In the genomic region with DNA sequence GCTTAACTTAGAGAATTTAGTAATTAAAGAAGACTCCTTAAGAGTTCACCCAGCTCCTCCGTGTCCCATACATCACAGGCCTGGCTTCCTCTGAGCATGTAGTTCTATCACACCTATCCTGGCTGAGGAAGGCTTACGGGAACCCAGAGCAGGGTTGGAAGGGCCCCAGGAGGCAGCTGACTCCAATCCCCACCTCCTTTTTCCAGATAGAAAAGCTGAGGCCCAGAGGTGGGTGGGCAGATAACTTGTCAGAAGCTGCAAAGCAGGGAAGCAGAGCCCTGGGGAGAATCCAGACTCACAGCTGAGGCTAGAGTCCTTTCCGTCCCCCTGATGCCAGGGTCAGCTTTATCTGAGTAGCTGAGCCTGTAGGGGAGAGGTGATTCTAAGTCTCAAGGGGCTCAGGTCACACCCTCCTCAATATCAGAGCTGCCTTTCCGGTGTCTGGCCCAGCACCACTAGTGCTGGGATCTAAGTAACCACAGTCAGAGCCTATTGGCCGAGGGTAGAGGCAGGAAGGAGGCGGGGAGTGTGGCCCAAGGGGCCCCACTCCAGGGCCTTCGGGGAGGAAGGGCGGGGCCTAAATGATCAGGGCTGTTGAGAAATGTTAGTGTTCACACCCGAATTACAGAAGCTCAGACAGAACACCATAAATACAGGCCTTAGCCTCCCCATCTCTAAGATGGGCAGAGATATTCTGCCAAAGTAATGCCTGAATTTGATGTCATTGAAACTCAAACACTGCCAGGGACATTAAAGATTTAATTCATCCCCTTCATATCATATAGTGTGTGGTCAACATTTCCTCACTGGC, we compare ENCODE assay signal across 8 cellular contexts. TPM values are rescaled to one million over a fixed set of nuclear protein-coding genes. Genes with fewer than 3 reads are reported as not detected.
DNase-seq lines count a peak whose midpoint lies in the region; ATAC-seq, FAIRE-seq and TF ChIP-seq lines count a peak whose summit lies in the region.

No MANE protein-coding gene starts in this region.

- 29 to 50% (median 35%) methylated on average over 9 of the region's 9 CpGs for WGBS in small intestine, 3 donors

- H3K4me1 ChIP-seq in OCI-LY3 (ENCODE audit: low read length) (peaks cover 72% of the 10 kb centered on the region), small intestine (ENCODE audit: control insufficient read depth in 2 of 2, insufficient read depth in 1 of 2, low read depth in 1 of 2, low read length in 1 of 2) (peaks cover 0 to 8% of the 10 kb centered on the region in 2 donors)

- H3K27ac ChIP-seq in OCI-LY3 (ENCODE audit: low read length) (peak overlapping the region; percentile 99), small intestine (ENCODE audit: low read depth in 1 of 2, low read length in 1 of 2) (peak overlapping the region; percentile 35 to 93)

- H2AFZ ChIP-seq in OCI-LY3 (ENCODE audit: low read depth, low read length) = no peak overlapping the region

- no peaks in the 10 kb centered on the region for H3K27me3 ChIP-seq in OCI-LY3 (ENCODE audit: low read depth, low read length)
- H3K27me3 ChIP-seq in small intestine (ENCODE audit: control insufficient read depth in 2 of 2, insufficient read depth in 2 of 2, low read length in 2 of 2) = no peaks in the 10 kb centered on the region

- ATAC-seq in GM18511 (IDR thresholded peaks at IDR 0.05; ENCODE audit: unreplicated experiment) = peak; percentile 78
- peak; percentile 80 for ATAC-seq in HG02870 (IDR thresholded peaks at IDR 0.05; ENCODE audit: unreplicated experiment)
- ATAC-seq in Right ventricle myocardium inferior = peak; percentile 92

- no peak for FAIRE-seq in small intestine (lab: Jason Lieb, UNC)

- peak overlapping the region; percentile 91 for H3K4me2 ChIP-seq in OCI-LY3 (ENCODE audit: low read length)

- intact Hi-C loops in Right ventricle myocardium inferior (cut with DNase I) = no loop called here

- H3K4me3 ChIP-seq in OCI-LY3 (ENCODE audit: low read length) = peak overlapping the region; percentile 66
- H3K4me3 ChIP-seq in small intestine (ENCODE audit: low read depth in 1 of 2, low read length in 2 of 2) = peak overlapping the region in 1 of 2 donors; percentile 27

- peak overlapping the region; percentile 77 for H3K9ac ChIP-seq in OCI-LY3 (ENCODE audit: low read length)

- H3K9me3 ChIP-seq in OCI-LY3 (ENCODE audit: insufficient read depth, low read length) (peaks cover 23% of the 10 kb centered on the region; the same call in 1 of the 2 replicates), small intestine (ENCODE audit: control insufficient read depth, low read depth) (no peaks in the 10 kb centered on the region)

- no peak for TF ChIP-seq CTCF in OCI-LY3 (IDR thresholded peaks at IDR 0.05; ENCODE audit: low read depth, low read length)

- peaks cover 14% of the 10 kb centered on the region for H3K36me3 ChIP-seq in OCI-LY3 (replicated peaks; ENCODE audit: low read depth, low read length)
- no peaks in the 10 kb centered on the region for H3K36me3 ChIP-seq in small intestine (ENCODE audit: control insufficient read depth in 2 of 2, insufficient read depth in 2 of 2, low read length in 2 of 2)

- H3K79me2 ChIP-seq in OCI-LY3 (ENCODE audit: low read length) = peaks cover 44% of the 10 kb centered on the region

- H4K20me1 ChIP-seq in OCI-LY3 (ENCODE audit: insufficient read depth, low read length) = peaks cover under 1% of the 10 kb centered on the region; the same call in 1 of the 2 replicates

- DNase-seq in activated T-helper 1 cell treated with anti-CD3 and anti-CD28 coated beads, Interleukin-2, amount 50 U/mL, for 16 hours (ENCODE audit: low read depth in 1 of 2, low spot score in 1 of 2) = peak; percentile 68 to 73
- peak; percentile 92 for DNase-seq in Right ventricle myocardium inferior (ENCODE audit: missing footprints)
- peak; percentile 77 for DNase-seq in small intestine
- no peak for DNase-seq in NCI-H510A (lab: John Stamatoyannopoulos, UW)
- no peak for DNase-seq in NCI-H774 (lab: John Stamatoyannopoulos, UW)

RNA-seq across cellular contexts. Expression of gene CCDC69, which starts 9.9 kb away (rescaled TPM):
- total RNA-seq in Right ventricle myocardium inferior = 181 TPM
- 10 to 100 TPM in 2 of 3 donors, 1 to 10 TPM in 1; 5.6 to 33.5 (median 22.4) TPM for polyA plus RNA-seq in small intestine

RNA-seq across cellular contexts. Expression of gene GM2A, which starts 39.0 kb away (rescaled TPM):
- total RNA-seq in Right ventricle myocardium inferior = 28.4 TPM
- 10 to 100 TPM in 1 of 3 donors, 1 to 10 TPM in 2; 4.0 to 18.1 (median 6.2) TPM for polyA plus RNA-seq in small intestine

RNA-seq across cellular contexts. Expression of gene ANXA6, which starts 56.4 kb away (rescaled TPM):
- total RNA-seq in Right ventricle myocardium inferior = 222 TPM
- polyA plus RNA-seq in small intestine = 10 to 100 TPM in 2 of 3 donors, 1 to 10 TPM in 1; 7.2 to 68.2 (median 25.1) TPM

Comparison
In these comparisons a context has a peak if more than half of its experiments do, and no peak if none do; other contexts are left out.
1. DNase-seq: peak in activated T-helper 1 cell treated with anti-CD3 and anti-CD28 coated beads, Interleukin-2, amount 50 U/mL, for 16 hours (2 of 2), Right ventricle myocardium inferior (single experiment) and small intestine (single experiment); none in NCI-H510A (single experiment) and NCI-H774 (single experiment).
2. Peak in every context shown above with its lines, with median percentiles within 50 percentile points of each other: ATAC-seq.